10 cellular contexts compared by ENCODE assay signal in the genomic region with DNA sequence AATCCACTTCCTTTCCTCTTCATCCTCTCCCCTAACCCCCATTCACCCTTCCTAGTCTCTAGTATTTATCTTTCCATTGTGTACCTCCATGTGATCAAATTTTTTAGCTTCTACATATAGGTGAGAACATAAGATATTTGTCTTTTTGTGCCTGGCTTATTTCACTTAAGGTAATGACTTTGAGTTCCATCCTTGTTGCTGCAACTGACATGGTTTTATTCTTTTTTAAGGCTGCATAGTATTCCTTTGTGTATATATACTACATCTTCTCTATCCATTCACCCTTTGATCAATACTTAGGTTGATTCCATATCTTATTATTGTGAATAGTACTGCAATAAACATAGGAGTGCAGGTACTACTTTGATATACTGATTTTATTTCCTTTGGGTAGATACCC.
"Had no signal": no experiment of that assay in that cellular context is flagged by ENCODE, and none has a peak within 500 bp of the region (broad histone marks: within the 10 kb centered on the region; RNA-seq: fewer than 3 reads in every experiment).

No MANE protein-coding gene starts in this region.

- ATAC-seq: HCT116 had no signal

- DNase-seq: GM23248, GOT3, H7, H9, HCEC 1CT, HFFc6 had no signal

- H3K27ac Mint-ChIP-seq: H9, HFFc6 had no signal

- H3K4me3 ChIP-seq: GM23248, HAP-1 had no signal

- H3K27ac ChIP-seq: GM23248 had no signal

- H3K4me1 Mint-ChIP-seq: H9 had no signal

- H3K9ac ChIP-seq: GM23248 had no signal

- H3K4me1 ChIP-seq: HAP-1 had no signal

- FAIRE-seq: H1, H54 had no signal

- H3K4me3 Mint-ChIP-seq: H9, HFFc6 had no signal

- H2AFZ ChIP-seq: GM23248 had no signal

- H3K36me3 ChIP-seq: HAP-1 had no signal
